ENCODE assay signal across 10 cellular contexts in genomic region chr14:77409131-77409533, GRCh38. TPM values are rescaled to one million over a fixed set of nuclear protein-coding genes. Genes with fewer than 3 reads are reported as not detected.
A peak's percentile ranks its signal among the peaks of the same experiment; 100 is the strongest.
DNase-seq lines count a peak whose midpoint lies in the region; ATAC-seq and TF ChIP-seq lines count a peak whose summit lies in the region.
"Had no signal": no experiment of that assay in that cellular context is flagged by ENCODE, and none has a peak within 500 bp of the region (broad histone marks: within the 10 kb centered on the region; RNA-seq: fewer than 3 reads in every experiment).

No MANE protein-coding gene starts in this region.

- intact Hi-C loops in mucosa of descending colon (cut with DNase I, micrococcal nuclease) = no loop called here

- H3K36me3 ChIP-seq in mucosa of descending colon (ENCODE audit: low read depth) = no peaks in the 10 kb centered on the region

- H3K4me3 ChIP-seq in LNCaP clone FGC (ENCODE audit: low read depth, low read length) (no peak overlapping the region), mucosa of descending colon (no peak overlapping the region)

- POLR2A ChIA-PET in GM10248 (lab: Yijun Ruan, JAX) = no interaction called here

- no peaks in the 10 kb centered on the region for H3K4me1 ChIP-seq in mucosa of descending colon (ENCODE audit: low read depth)

- CTCF ChIA-PET in GM10248 (lab: Yijun Ruan, JAX) = no interaction called here

- peak; percentile 25 for TF ChIP-seq CTCF in GM10248 (IDR thresholded peaks at IDR 0.05; ENCODE audit: control extremely low read depth, extremely low read depth, low read depth, missing control alignments)
- peak; percentile 52 for TF ChIP-seq CTCF in LNCaP clone FGC (IDR thresholded peaks at IDR 0.05; ENCODE audit: control insufficient read depth, extremely low read depth, insufficient read depth)
- no peak for TF ChIP-seq CTCF in mucosa of descending colon (IDR thresholded peaks at IDR 0.05)

- DNase-seq in GM10248 (ENCODE audit: extremely low spot score) = no peak
- no peak for DNase-seq in LNCaP clone FGC (ENCODE audit: low read depth)
- peak; percentile 75 for DNase-seq in amniotic epithelial cell (ENCODE audit: low read depth)
- peak in 1 of 3 donors; percentile 18 for DNase-seq in mucosa of descending colon
- DNase-seq in NK-92 treated with Interleukin-12 subunit alpha and Interleukin-12 subunit beta, amount 100 ng/mL, for 24 hours (lab: John Stamatoyannopoulos, UW) = no peak
- DNase-seq in amygdala (lab: John Stamatoyannopoulos, UW) = no peak
- DNase-seq: NCI-H526 treated with DMSO at 0.1 percent for 48 hours; stimulated activated naive CD4-positive, alpha-beta T cell treated with Interleukin-2 at 50 U/mL for 16 hours had no signal

- no peaks in the 10 kb centered on the region for H3K9me3 ChIP-seq in mucosa of descending colon

- ATAC-seq in mucosa of descending colon = peak; percentile 36
- no peak for ATAC-seq in GM18873 (IDR thresholded peaks at IDR 0.05; ENCODE audit: low FRiP score, unreplicated experiment)
- ATAC-seq in GM19351 (IDR thresholded peaks at IDR 0.05; ENCODE audit: unreplicated experiment) = no peak

RNA-seq across cellular contexts. Expression of gene NOXRED1, which starts 14.2 kb away (rescaled TPM):
- 1 to 10 TPM in 1 of 3 donors, under 1 TPM in 2; 0.82 to 1.1 (median 0.82) TPM for total RNA-seq in mucosa of descending colon

RNA-seq across cellular contexts. Expression of gene SAMD15, which starts 32.0 kb away (rescaled TPM):
- under 1 TPM; 0.29 to 0.66 (median 0.43) TPM for total RNA-seq in mucosa of descending colon

RNA-seq across cellular contexts. Expression of gene TMED8, which starts 32.2 kb away (rescaled TPM):
- 10 to 100 TPM in 1 of 3 donors, 1 to 10 TPM in 2; 6.5 to 15.6 (median 7.7) TPM for total RNA-seq in mucosa of descending colon

RNA-seq across cellular contexts. Expression of gene VIPAS39, which starts 48.3 kb away (rescaled TPM):
- 10 to 100 TPM; 17.8 to 23.1 (median 18.0) TPM for total RNA-seq in mucosa of descending colon

RNA-seq across cellular contexts. Expression of gene AHSA1, which starts 48.8 kb away (rescaled TPM):
- total RNA-seq in mucosa of descending colon = 100 to 1,000 TPM; 102 to 160 (median 116) TPM
